ENCODE assay signal across 19 cellular contexts in the genomic region with DNA sequence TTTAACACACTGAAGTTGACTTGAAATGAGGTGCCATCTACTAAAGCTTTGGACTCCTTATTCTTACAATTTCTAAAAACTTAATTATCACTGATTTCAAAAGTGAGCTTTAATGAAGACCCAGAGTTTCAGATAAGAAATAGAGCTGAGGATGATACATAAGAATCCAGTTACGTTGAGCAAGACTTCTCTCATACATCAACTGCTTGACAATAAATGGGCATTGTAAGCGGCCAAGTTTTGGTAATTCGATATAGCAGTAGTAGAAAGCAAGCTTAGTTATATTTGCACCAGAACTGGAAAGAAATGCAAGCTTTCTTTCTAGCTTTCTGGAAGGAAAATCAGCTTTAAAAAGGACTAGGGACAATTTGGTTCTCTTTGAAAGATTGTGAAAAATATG.
"Had no signal": no experiment of that assay in that cellular context is flagged by ENCODE, and none has a peak within 500 bp of the region (broad histone marks: within the 10 kb centered on the region; RNA-seq: fewer than 3 reads in every experiment).

No MANE protein-coding gene starts in this region.

- H3K27ac ChIP-seq: brain microvascular endothelial cell, colonic mucosa, epithelial cell of prostate, neutrophil, parathyroid adenoma, thyroid gland, VCaP had no signal

- H3K4me1 ChIP-seq: colonic mucosa, parathyroid adenoma, thyroid gland had no signal

- H3K4me3 ChIP-seq: colonic mucosa, thyroid gland had no signal

- H3K36me3 ChIP-seq: brain microvascular endothelial cell, colonic mucosa, neutrophil, thyroid gland had no signal

- H3K27me3 ChIP-seq: brain microvascular endothelial cell, colonic mucosa, neutrophil, thyroid gland had no signal

- DNase-seq: activated CD4-positive, alpha-beta T cell treated with anti-CD3 and anti-CD28 coated beads, Interleukin-2, amount 50 U/mL, for 1 hour; activated CD4-positive, CD25-positive, alpha-beta regulatory T cell treated with anti-CD3 and anti-CD28 coated beads, Interleukin-2, amount 50 U/mL, for 72 hours; activated CD8-positive, alpha-beta memory T cell treated with anti-CD3 and anti-CD28 coated beads, Interleukin-2, amount 50 U/mL, for 4 hours; activated naive CD4-positive, alpha-beta T cell treated with anti-CD3 and anti-CD28 coated beads for 36 hours; activated naive CD8-positive, alpha-beta T cell treated with anti-CD3 and anti-CD28 coated beads, Interleukin-2, amount 50 U/mL, for 24 hours; activated T-cell treated with anti-CD3 and anti-CD28 coated beads, Interleukin-2, amount 50 U/mL, for 4 hours; aorta; brain microvascular endothelial cell; colonic mucosa; endodermal cell; naive thymus-derived CD4-positive, alpha-beta T cell; stimulated activated CD4-positive, alpha-beta T cell treated with anti-CD3 and anti-CD28 coated beads, Interleukin-2, amount 100 ng/mL, for 24 hours; stimulated activated naive CD4-positive, alpha-beta T cell treated with Interleukin-2 at 50 U/mL for 16 hours; T-helper 17 cell; thyroid gland had no signal

- ATAC-seq: activated naive CD8-positive, alpha-beta T cell treated with anti-CD3 and anti-CD28 coated beads, Interleukin-2, amount 50 U/mL, for 24 hours; activated T-cell treated with anti-CD3 and anti-CD28 coated beads, Interleukin-2, amount 50 U/mL, for 4 hours; naive thymus-derived CD4-positive, alpha-beta T cell; T-helper 17 cell had no signal

- H3K9me3 ChIP-seq: colonic mucosa, neutrophil, thyroid gland had no signal
